ENCODE assay signal across 1 cellular context in the genomic region with DNA sequence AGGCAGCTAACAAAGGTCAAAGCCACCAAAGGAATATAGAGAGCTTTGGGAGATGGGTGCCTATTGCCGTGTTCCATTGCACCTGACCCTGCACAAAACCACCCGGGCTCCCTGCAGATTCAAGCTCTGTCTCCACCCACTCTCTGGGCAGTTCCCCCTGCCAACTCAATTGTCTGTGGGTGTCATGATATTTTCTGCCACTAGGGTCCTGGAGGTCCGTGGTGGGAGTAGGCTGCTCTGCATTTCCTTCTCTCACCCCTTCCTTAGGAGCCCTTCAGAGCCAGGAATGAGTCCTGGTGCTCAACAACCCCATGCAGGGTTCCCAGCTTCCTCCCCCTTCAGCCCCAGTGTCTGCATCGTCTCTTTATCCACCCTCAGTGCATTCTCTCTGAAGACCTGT.
TF ChIP-seq lines count a peak whose summit lies in the region.

No MANE protein-coding gene starts in this region.

TF ChIP-seq in K562, 482 proteins besides CTCF, POLR2A, EP300 and RAD21 (continued from another document):
- TF ChIP-seq VEZF1 (CRISPR knock-in tag; IDR thresholded peaks at IDR 0.05) = no peak
- TF ChIP-seq, protein P1, sequence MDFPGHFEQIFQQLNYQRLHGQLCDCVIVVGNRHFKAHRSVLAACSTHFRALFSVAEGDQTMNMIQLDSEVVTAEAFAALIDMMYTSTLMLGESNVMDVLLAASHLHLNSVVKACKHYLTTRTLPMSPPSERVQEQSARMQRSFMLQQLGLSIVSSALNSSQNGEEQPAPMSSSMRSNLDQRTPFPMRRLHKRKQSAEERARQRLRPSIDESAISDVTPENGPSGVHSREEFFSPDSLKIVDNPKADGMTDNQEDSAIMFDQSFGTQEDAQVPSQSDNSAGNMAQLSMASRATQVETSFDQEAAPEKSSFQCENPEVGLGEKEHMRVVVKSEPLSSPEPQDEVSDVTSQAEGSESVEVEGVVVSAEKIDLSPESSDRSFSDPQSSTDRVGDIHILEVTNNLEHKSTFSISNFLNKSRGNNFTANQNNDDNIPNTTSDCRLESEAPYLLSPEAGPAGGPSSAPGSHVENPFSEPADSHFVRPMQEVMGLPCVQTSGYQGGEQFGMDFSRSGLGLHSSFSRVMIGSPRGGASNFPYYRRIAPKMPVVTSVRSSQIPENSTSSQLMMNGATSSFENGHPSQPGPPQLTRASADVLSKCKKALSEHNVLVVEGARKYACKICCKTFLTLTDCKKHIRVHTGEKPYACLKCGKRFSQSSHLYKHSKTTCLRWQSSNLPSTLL (IDR thresholded peaks at IDR 0.05) = no peak
- no peak for TF ChIP-seq PURB (CRISPR knock-in tag; IDR thresholded peaks at IDR 0.05; ENCODE audit: low read depth)
